1 cellular context compared by ENCODE assay signal in the genomic region with DNA sequence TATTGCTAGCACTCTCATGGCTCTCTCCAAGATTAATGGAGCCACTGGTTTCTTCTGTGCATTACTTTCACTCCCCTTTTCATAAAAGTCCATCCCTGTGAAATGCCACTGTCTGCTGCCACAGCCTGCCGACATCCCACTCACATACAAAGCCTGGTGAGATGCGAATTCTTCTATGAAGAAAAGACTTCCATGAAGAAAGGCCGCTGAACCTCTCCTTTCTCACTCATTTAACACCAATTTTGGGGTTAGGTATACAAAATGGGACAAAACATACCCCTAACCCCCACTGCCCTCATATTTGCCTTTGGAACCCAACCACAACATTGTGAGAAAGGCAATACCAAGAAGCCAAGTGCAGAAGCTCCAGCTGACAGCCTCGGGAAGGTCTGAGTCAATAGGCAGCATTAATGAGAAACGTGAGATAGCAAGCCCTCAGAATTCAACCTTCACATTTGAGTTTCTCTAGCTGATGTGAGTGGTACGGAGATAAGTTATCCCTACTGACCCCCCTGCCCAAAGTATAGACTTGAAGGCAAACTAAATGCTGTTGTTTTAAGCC.
TF ChIP-seq lines count a peak whose summit lies in the region.

No MANE protein-coding gene starts in this region.

TF ChIP-seq in IMR-90, 13 proteins besides CTCF, POLR2A, EP300 and RAD21:
- TF ChIP-seq MAZ (IDR thresholded peaks at IDR 0.05; ENCODE audit: borderline replicate concordance, low read depth, low read length) (no peak), MXI1 (IDR thresholded peaks at IDR 0.05; ENCODE audit: borderline replicate concordance, low read depth, low read length) (no peak), SMC3 (IDR thresholded peaks at IDR 0.05; ENCODE audit: low read depth, low read length) (no peak), CHD1 (IDR thresholded peaks at IDR 0.05; ENCODE audit: low read depth, low read length) (no peak), RFX5 (IDR thresholded peaks at IDR 0.05; ENCODE audit: low read depth, low read length) (no peak), FOS (IDR thresholded peaks at IDR 0.05; ENCODE audit: low read depth, low read length) (no peak), CEBPB (IDR thresholded peaks at IDR 0.05; ENCODE audit: low read depth, low read length) (no peak), MAFK (IDR thresholded peaks at IDR 0.05; ENCODE audit: low read depth, low read length) (no peak), NFE2L2 (IDR thresholded peaks at IDR 0.05; ENCODE audit: low read depth, low read length) (no peak), BHLHE40 (IDR thresholded peaks at IDR 0.05; ENCODE audit: low read depth, low read length) (no peak), RCOR1 (IDR thresholded peaks at IDR 0.05; ENCODE audit: insufficient replicate concordance, low read length) (no peak)
- TF ChIP-seq, protein P1, sequence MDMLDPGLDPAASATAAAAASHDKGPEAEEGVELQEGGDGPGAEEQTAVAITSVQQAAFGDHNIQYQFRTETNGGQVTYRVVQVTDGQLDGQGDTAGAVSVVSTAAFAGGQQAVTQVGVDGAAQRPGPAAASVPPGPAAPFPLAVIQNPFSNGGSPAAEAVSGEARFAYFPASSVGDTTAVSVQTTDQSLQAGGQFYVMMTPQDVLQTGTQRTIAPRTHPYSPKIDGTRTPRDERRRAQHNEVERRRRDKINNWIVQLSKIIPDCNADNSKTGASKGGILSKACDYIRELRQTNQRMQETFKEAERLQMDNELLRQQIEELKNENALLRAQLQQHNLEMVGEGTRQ (IDR thresholded peaks at IDR 0.05; ENCODE audit: low read depth, low read length) = no peak
- TF ChIP-seq, protein P2, sequence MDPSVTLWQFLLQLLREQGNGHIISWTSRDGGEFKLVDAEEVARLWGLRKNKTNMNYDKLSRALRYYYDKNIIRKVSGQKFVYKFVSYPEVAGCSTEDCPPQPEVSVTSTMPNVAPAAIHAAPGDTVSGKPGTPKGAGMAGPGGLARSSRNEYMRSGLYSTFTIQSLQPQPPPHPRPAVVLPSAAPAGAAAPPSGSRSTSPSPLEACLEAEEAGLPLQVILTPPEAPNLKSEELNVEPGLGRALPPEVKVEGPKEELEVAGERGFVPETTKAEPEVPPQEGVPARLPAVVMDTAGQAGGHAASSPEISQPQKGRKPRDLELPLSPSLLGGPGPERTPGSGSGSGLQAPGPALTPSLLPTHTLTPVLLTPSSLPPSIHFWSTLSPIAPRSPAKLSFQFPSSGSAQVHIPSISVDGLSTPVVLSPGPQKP (IDR thresholded peaks at IDR 0.05; ENCODE audit: borderline replicate concordance, low read depth, low read length) = no peak
